27 cellular contexts compared by ENCODE assay signal in the genomic region with DNA sequence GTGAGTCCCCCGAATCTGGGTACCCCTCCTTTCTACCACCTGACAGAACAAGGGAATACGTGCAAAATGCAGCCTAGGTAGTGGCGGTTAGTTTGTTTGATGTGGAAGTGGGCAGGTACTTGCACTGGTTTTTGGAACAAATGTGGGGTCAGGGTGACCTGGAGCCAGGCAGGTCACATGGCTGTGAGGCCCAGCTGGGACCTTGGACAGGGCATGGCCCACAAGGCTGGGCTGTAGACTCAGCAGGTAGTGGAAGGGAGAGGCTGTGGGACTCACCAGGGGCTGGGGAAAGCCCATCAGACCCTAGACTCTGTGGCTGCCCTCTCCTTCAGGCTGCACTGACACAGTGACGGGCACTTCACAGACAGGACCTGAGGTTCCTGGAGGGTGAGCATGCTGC.
A peak's percentile ranks its signal among the peaks of the same experiment; 100 is the strongest.
DNase-seq lines count a peak whose midpoint lies in the region; ATAC-seq, FAIRE-seq and TF ChIP-seq lines count a peak whose summit lies in the region.
"Had no signal": no experiment of that assay in that cellular context is flagged by ENCODE, and none has a peak within 500 bp of the region (broad histone marks: within the 10 kb centered on the region; RNA-seq: fewer than 3 reads in every experiment).

No MANE protein-coding gene starts in this region.

- H3K9me3 Mint-ChIP-seq in neural crest cell (peaks cover 5% of the 10 kb centered on the region), immature natural killer cell (peaks cover 0 to 4% (median 0%) of the 10 kb centered on the region in 6 donors), endothelial cell (ENCODE audit: unreplicated experiment) (peaks cover 4% of the 10 kb centered on the region)
- H3K9me3 Mint-ChIP-seq: CD4-positive, alpha-beta T cell; HFFc6 had no signal

- no peaks in the 10 kb centered on the region for H3K36me3 Mint-ChIP-seq in neural crest cell (ENCODE audit: low read depth)
- no peaks in the 10 kb centered on the region for H3K36me3 Mint-ChIP-seq in immature natural killer cell
- H3K36me3 Mint-ChIP-seq in endothelial cell (ENCODE audit: low read depth, unreplicated experiment) = peaks cover 4% of the 10 kb centered on the region
- H3K36me3 Mint-ChIP-seq: CD14-positive monocyte; CD8-positive, alpha-beta memory T cell had no signal

- H3K27me3 ChIP-seq in H1 (replicated peaks in 1 of 4; ENCODE audit: control insufficient read depth in 3 of 4, extremely low read depth in 1 of 4, insufficient read depth in 3 of 4, low read length in 3 of 4) (no peaks in the 10 kb centered on the region), upper lobe of right lung (no peaks in the 10 kb centered on the region)
- H3K27me3 ChIP-seq: BE2C; BLaER1 treated with 17β-estradiol and CSF1 and Interleukin-3, amounts not matched to agents 10 nM and 100 nM had no signal

- H2BK12ac ChIP-seq in H1 (ENCODE audit: low read depth, low read length) = no peak overlapping the region

- H3K14ac ChIP-seq in H1 (ENCODE audit: insufficient read length) = no peak overlapping the region

- CTCF ChIA-PET in H1 (lab: Charles Lee; ENCODE audit: partially characterized antibody) = no interaction called here

- peak; percentile 35 for ATAC-seq in upper lobe of right lung
- ATAC-seq: GM12878, GM23338 had no signal

- H3K4me3 ChIP-seq in H1 (ENCODE audit: extremely low read depth in 1 of 4, insufficient read depth in 2 of 4, low read depth in 3 of 4, low read length in 4 of 4) (no peak overlapping the region), upper lobe of right lung (no peak overlapping the region)
- H3K4me3 ChIP-seq: A549; BLaER1 treated with 17β-estradiol and CSF1 and Interleukin-3, amounts not matched to agents 10 nM and 100 nM; GM12878; GM23338; HAP-1 had no signal

- no peak for FAIRE-seq in H1 (lab: Jason Lieb, UNC)
- FAIRE-seq: A549, D721Med, GM12878, GM19239, H54 had no signal

- POLR2A ChIA-PET in H1 (lab: Charles Lee; ENCODE audit: partially characterized antibody) = no interaction called here

- H3K4me1 ChIP-seq in H1 (replicated peaks in 1 of 4; ENCODE audit: control insufficient read depth in 3 of 4, insufficient read depth in 4 of 4, low read length in 3 of 4) (no peaks in the 10 kb centered on the region), upper lobe of right lung (no peaks in the 10 kb centered on the region)
- H3K4me1 ChIP-seq: A549, BE2C, HAP-1 had no signal

- TF ChIP-seq RAD21 in Ishikawa (IDR thresholded peaks at IDR 0.05; ENCODE audit: low read depth) (no peak), H1 (IDR thresholded peaks at IDR 0.05 in 1 of 2, conservative IDR thresholded peaks at IDR 0.05 in 1 of 2; ENCODE audit: low read depth in 2 of 2, low read length in 2 of 2) (no peak)

- H3K4me3 Mint-ChIP-seq in neural crest cell = no peak overlapping the region
- H3K4me3 Mint-ChIP-seq in immature natural killer cell = no peak overlapping the region
- no peak overlapping the region for H3K4me3 Mint-ChIP-seq in endothelial cell (ENCODE audit: unreplicated experiment)
- H3K4me3 Mint-ChIP-seq: CD14-positive monocyte; CD4-positive, alpha-beta T cell; CD8-positive, alpha-beta memory T cell; GM23338; HFFc6 had no signal

- intact Hi-C loops in upper lobe of right lung (cut with DNase I) = no loop called here

- TF ChIP-seq EP300 in Ishikawa (IDR thresholded peaks at IDR 0.05; ENCODE audit: borderline replicate concordance) = no peak
- TF ChIP-seq EP300 in H1 (IDR thresholded peaks at IDR 0.05; ENCODE audit: borderline replicate concordance in 1 of 2, low read depth in 2 of 2, low read length in 2 of 2) = no peak

- no peak for TF ChIP-seq POLR2A in H1 (IDR thresholded peaks at IDR 0.05; ENCODE audit: control extremely low read depth in 1 of 2, low read depth in 2 of 2, low read length in 2 of 2)

- no peak for TF ChIP-seq CTCF in H1 (IDR thresholded peaks at IDR 0.05; ENCODE audit: control extremely low read depth in 1 of 3, insufficient read depth in 1 of 3, low read depth in 1 of 3, low read length in 3 of 3)
- TF ChIP-seq CTCF in neural crest cell (conservative IDR thresholded peaks at IDR 0.05) = no peak
- TF ChIP-seq CTCF in upper lobe of right lung (IDR thresholded peaks at IDR 0.05) = no peak
- no peak for TF ChIP-seq CTCF in endothelial cell (IDR thresholded peaks at IDR 0.05; ENCODE audit: unreplicated experiment)

- no peak overlapping the region for H3K4me2 ChIP-seq in H1 (ENCODE audit: insufficient read depth in 1 of 2, low read depth in 2 of 2, low read length in 2 of 2)
- H3K4me2 ChIP-seq: A549; BLaER1 treated with 17β-estradiol and CSF1 and Interleukin-3, amounts not matched to agents 10 nM and 100 nM; GM23338 had no signal

- no peak overlapping the region for H2AFZ ChIP-seq in H1 (ENCODE audit: low read length)
- H2AFZ ChIP-seq: GM23338 had no signal

- H3K4ac ChIP-seq in H1 (replicated peaks; ENCODE audit: insufficient read length, low read depth, low read length) = no peak overlapping the region

- H3K79me1 ChIP-seq in H1 (ENCODE audit: low read depth, low read length) = no peaks in the 10 kb centered on the region

- H3K23ac ChIP-seq in H1 (ENCODE audit: insufficient read length) = no peak overlapping the region

- no peak overlapping the region for H3K56ac ChIP-seq in H1 (replicated peaks; ENCODE audit: insufficient read length, low read depth, low read length)

- H3K4me1 Mint-ChIP-seq in neural crest cell (no peaks in the 10 kb centered on the region), immature natural killer cell (no peaks in the 10 kb centered on the region), endothelial cell (ENCODE audit: unreplicated experiment) (no peaks in the 10 kb centered on the region)
- H3K4me1 Mint-ChIP-seq: CD14-positive monocyte; CD8-positive, alpha-beta memory T cell; GM23338 had no signal

- no peak overlapping the region for H2BK5ac ChIP-seq in H1 (ENCODE audit: low read depth, low read length)

- peak overlapping the region; percentile 19 for H4K91ac ChIP-seq in H1 (replicated peaks; ENCODE audit: insufficient read length, low read length)

- DNase-seq in H1 (ENCODE audit: low read depth in 1 of 2, low spot score in 2 of 2) = no peak
- no peak for DNase-seq in neural crest cell (ENCODE audit: low read depth, low spot score)
- DNase-seq in upper lobe of right lung = no peak
- DNase-seq in immature natural killer cell = no peak
- no peak for DNase-seq in endothelial cell (ENCODE audit: low spot score)
- no peak for DNase-seq in activated CD4-positive, alpha-beta T cell treated with anti-CD3 and anti-CD28 coated beads, Interleukin-2, amount 50 U/mL, for 1 hour
- DNase-seq: 8988T; ACHN; AML-193; BE2C; CD4-positive, alpha-beta T cell; CD8-positive, alpha-beta memory T cell; DMS 273 treated with DMSO at 0.1 percent for 48 hours; DMS79; EL; GDM1; HFFc6 had no signal

- no peak overlapping the region for H4K8ac ChIP-seq in H1 (ENCODE audit: extremely low read depth, insufficient read depth, low read length)

- H3K9ac ChIP-seq in H1 (replicated peaks in 1 of 4; ENCODE audit: extremely low read depth in 1 of 4, low read depth in 3 of 4, low read length in 3 of 4) = no peak overlapping the region
- H3K9ac ChIP-seq: BLaER1 treated with 17β-estradiol and CSF1 and Interleukin-3, amounts not matched to agents 10 nM and 100 nM had no signal

- no peaks in the 10 kb centered on the region for H3K79me2 ChIP-seq in H1 (ENCODE audit: control insufficient read depth in 1 of 2, insufficient read depth in 2 of 2, low read length in 2 of 2)

- no peak overlapping the region for H2AK5ac ChIP-seq in H1 (ENCODE audit: low read depth, low read length)

- H2BK15ac ChIP-seq in H1 (ENCODE audit: low read length) = no peak overlapping the region

- H3K9me3 ChIP-seq in H1 (ENCODE audit: insufficient read depth in 2 of 2, low read depth in 1 of 2, low read length in 1 of 2) (peaks cover 3 to 13% of the 10 kb centered on the region in 2 experiments; a peak in 3 of 4 replicates), upper lobe of right lung (no peaks in the 10 kb centered on the region)
- H3K9me3 ChIP-seq: BE2C, HAP-1 had no signal

- H3K23me2 ChIP-seq in H1 (ENCODE audit: low read depth, low read length) = no peaks in the 10 kb centered on the region

- H3K27me3 Mint-ChIP-seq in neural crest cell (ENCODE audit: low read depth) = peaks cover 2% of the 10 kb centered on the region
- peaks cover 0 to 8% (median 2%) of the 10 kb centered on the region in 3 donors for H3K27me3 Mint-ChIP-seq in immature natural killer cell (ENCODE audit: low read depth in 3 of 3)
- no peaks in the 10 kb centered on the region for H3K27me3 Mint-ChIP-seq in endothelial cell (ENCODE audit: unreplicated experiment)

- H3K27ac ChIP-seq in H1 (ENCODE audit: low read depth, low read length) = no peak overlapping the region
- no peak overlapping the region for H3K27ac ChIP-seq in upper lobe of right lung
- H3K27ac ChIP-seq: A549; BLaER1 treated with 17β-estradiol and CSF1 and Interleukin-3, amounts not matched to agents 10 nM and 100 nM had no signal

- no peaks in the 10 kb centered on the region for H3K36me3 ChIP-seq in H1 (ENCODE audit: control insufficient read depth in 2 of 4, insufficient read depth in 4 of 4, low read length in 3 of 4)
- H3K36me3 ChIP-seq in upper lobe of right lung = no peaks in the 10 kb centered on the region
- H3K36me3 ChIP-seq: BE2C, HAP-1 had no signal

- H2BK20ac ChIP-seq in H1 (ENCODE audit: low read length) = no peak overlapping the region

- 83% methylated on average over 4 of the region's 4 CpGs; no CpG with 5 or more reads in 1 of the 2 experiments for WGBS in H1 (ENCODE audit: extremely low coverage in 1 of 2, insufficient coverage in 1 of 2, insufficient read length in 1 of 2, insufficient replicate concordance in 2 of 2, low coverage in 1 of 2, low lambda C conversion rate in 2 of 2, missing lambda C conversion rate in 1 of 2), 2 experiments

- peak overlapping the region; percentile 88 for H3K27ac Mint-ChIP-seq in neural crest cell (ENCODE audit: unreplicated experiment)
- H3K27ac Mint-ChIP-seq in immature natural killer cell = no peak overlapping the region
- H3K27ac Mint-ChIP-seq in endothelial cell (ENCODE audit: unreplicated experiment) = no peak overlapping the region
- H3K27ac Mint-ChIP-seq: CD14-positive monocyte; CD4-positive, alpha-beta T cell; CD8-positive, alpha-beta memory T cell; GM23338; HFFc6 had no signal

- H4K5ac ChIP-seq in H1 (ENCODE audit: insufficient read length, low read depth, low read length) = no peak overlapping the region

- H3K18ac ChIP-seq in H1 (ENCODE audit: extremely low read depth, low read length) = no peak overlapping the region

- no peak overlapping the region for H2BK120ac ChIP-seq in H1 (replicated peaks; ENCODE audit: low read depth, low read length)

- H4K20me1 ChIP-seq in H1 (replicated peaks in 1 of 2; ENCODE audit: control insufficient read depth in 1 of 2, insufficient read depth in 2 of 2, low read length in 2 of 2) = no peaks in the 10 kb centered on the region
- H4K20me1 ChIP-seq: BLaER1 treated with 17β-estradiol and CSF1 and Interleukin-3, amounts not matched to agents 10 nM and 100 nM had no signal

TF ChIP-seq in H1, 55 proteins besides CTCF, POLR2A, EP300 and RAD21 (continues in another document):
- TF ChIP-seq EGR1 (IDR thresholded peaks at IDR 0.05; ENCODE audit: borderline replicate concordance, low read depth, low read length) (no peak), CBX8 (IDR thresholded peaks at IDR 0.05; ENCODE audit: borderline replicate concordance, low read depth, low read length) (no peak), RBBP5 (IDR thresholded peaks at IDR 0.05; ENCODE audit: borderline replicate concordance, low read depth, low read length) (no peak), BCL11A (IDR thresholded peaks at IDR 0.05; ENCODE audit: low read depth in 2 of 2, low read length in 2 of 2) (no peak)
